ENCODE assay signal across 33 cellular contexts in genomic region chr21:19731251-19731650, GRCh38.
"Had no signal": no experiment of that assay in that cellular context is flagged by ENCODE, and none has a peak within 500 bp of the region (broad histone marks: within the 10 kb centered on the region; RNA-seq: fewer than 3 reads in every experiment).

No MANE protein-coding gene starts in this region.

- H3K9me3 ChIP-seq: adrenal gland, ascending aorta, gastrocnemius medialis, psoas muscle, sigmoid colon, stomach, thyroid gland, upper lobe of left lung, vagina had no signal

- H3K4me3 ChIP-seq: adrenal gland, ascending aorta, gastrocnemius medialis, psoas muscle, sigmoid colon, smooth muscle cell, stomach, thyroid gland, upper lobe of left lung, vagina had no signal

- H3K27ac ChIP-seq: adrenal gland, ascending aorta, brain microvascular endothelial cell, gastrocnemius medialis, parathyroid adenoma, psoas muscle, sigmoid colon, stomach, thyroid gland, upper lobe of left lung, vagina, VCaP had no signal

- H3K36me3 ChIP-seq: adrenal gland, ascending aorta, brain microvascular endothelial cell, gastrocnemius medialis, sigmoid colon, stomach, thyroid gland, upper lobe of left lung, vagina had no signal

- H3K27me3 ChIP-seq: adrenal gland, ascending aorta, brain microvascular endothelial cell, gastrocnemius medialis, sigmoid colon, stomach, thyroid gland, upper lobe of left lung, vagina had no signal

- H2AFZ ChIP-seq: parathyroid adenoma had no signal

- ATAC-seq: activated CD4-positive, CD25-positive, alpha-beta regulatory T cell treated with anti-CD3 and anti-CD28 coated beads, Interleukin-2, amount 50 U/mL, for 24 hours; gastrocnemius medialis; psoas muscle; stimulated activated naive B cell treated with anti-CD40 and anti-IgM and Interleukin-4, amounts not matched to agents 10 μg/mL and 1 μg/mL and 100 μg/mL, for 72 hours had no signal

- H3K4me3 Mint-ChIP-seq: activated naive CD8-positive, alpha-beta T cell; naive B cell; stimulated activated naive B cell treated with anti-CD40 and anti-IgM and Interleukin-4, amounts not matched to agents 10 μg/mL and 1 μg/mL and 100 μg/mL, for 72 hours; T-helper 1 cell treated with Interleukin-12 subunit alpha and Interleukin-12 subunit beta and Interleukin-4 antibody, amounts not matched to agents 30 μg/mL and 1 μg/mL, for 36 hours had no signal

- H3K27me3 Mint-ChIP-seq: activated naive CD8-positive, alpha-beta T cell; naive B cell; stimulated activated naive B cell treated with anti-CD40 and anti-IgM and Interleukin-4, amounts not matched to agents 10 μg/mL and 1 μg/mL and 100 μg/mL, for 72 hours had no signal

- H3K4me1 Mint-ChIP-seq: naive B cell; stimulated activated naive B cell treated with anti-CD40 and anti-IgM and Interleukin-4, amounts not matched to agents 10 μg/mL and 1 μg/mL and 100 μg/mL, for 72 hours had no signal

- H3K4me2 ChIP-seq: smooth muscle cell had no signal

- H3K27ac Mint-ChIP-seq: activated naive CD8-positive, alpha-beta T cell; naive B cell; stimulated activated naive B cell treated with anti-CD40 and anti-IgM and Interleukin-4, amounts not matched to agents 10 μg/mL and 1 μg/mL and 100 μg/mL, for 72 hours; T-helper 1 cell treated with Interleukin-12 subunit alpha and Interleukin-12 subunit beta and Interleukin-4 antibody, amounts not matched to agents 30 μg/mL and 1 μg/mL, for 36 hours had no signal

- DNase-seq: activated CD4-positive, alpha-beta T cell treated with anti-CD3 and anti-CD28 coated beads for 48 hours; activated CD4-positive, alpha-beta T cell treated with anti-CD3 and anti-CD28 coated beads, Interleukin-2, amount 50 U/mL, for 48 hours; activated CD8-positive, alpha-beta memory T cell treated with anti-CD3 and anti-CD28 coated beads for 24 hours; activated effector memory CD4-positive, alpha-beta T cell treated with Interleukin-2 at 50 U/mL for 16 hours; activated naive CD4-positive, alpha-beta T cell treated with Interleukin-2 at 50 U/mL for 16 hours; brain microvascular endothelial cell; caudate nucleus; effector CD8-positive, alpha-beta T cell; erythroblast; gastrocnemius medialis; glutamatergic neuron; islet precursor cell; mammary epithelial cell; naive B cell; psoas muscle; sigmoid colon; stimulated activated CD4-positive, alpha-beta T cell treated with anti-CD3 and anti-CD28 coated beads, Interleukin-1b, Interleukin-23, amount 100 ng/mL, for 48 hours; stimulated activated naive B cell treated with anti-CD40 and anti-IgM and Interleukin-4, amounts not matched to agents 10 μg/mL and 1 μg/mL and 100 μg/mL, for 72 hours; stomach; T-helper 9 cell; thyroid gland; upper lobe of left lung had no signal

- FAIRE-seq: colon, TTC549 had no signal

- H3K4me1 ChIP-seq: ascending aorta, gastrocnemius medialis, parathyroid adenoma, psoas muscle, sigmoid colon, stomach, thyroid gland, upper lobe of left lung, vagina had no signal

- H3K9ac ChIP-seq: parathyroid adenoma had no signal

- H3K36me3 Mint-ChIP-seq: activated naive CD8-positive, alpha-beta T cell; naive B cell; stimulated activated naive B cell treated with anti-CD40 and anti-IgM and Interleukin-4, amounts not matched to agents 10 μg/mL and 1 μg/mL and 100 μg/mL, for 72 hours had no signal

- H3K79me2 ChIP-seq: parathyroid adenoma had no signal
